Comparison of ENCODE assay signal across 11 cellular contexts in genomic region chr10:13708256-13708990, GRCh38.
DNase-seq lines count a peak whose midpoint lies in the region; ATAC-seq, FAIRE-seq and TF ChIP-seq lines count a peak whose summit lies in the region.
"Had no signal": no experiment of that assay in that cellular context is flagged by ENCODE, and none has a peak within 500 bp of the region (broad histone marks: within the 10 kb centered on the region; RNA-seq: fewer than 3 reads in every experiment).

No MANE protein-coding gene starts in this region.

- POLR2A ChIA-PET in PC-9 (lab: Charles Lee; ENCODE audit: unreplicated experiment) = interaction anchor here (0.7 to 0.9 kb wide), 2 partner anchors 9 to 482 kb away, joined by 7 to 21 read pairs; no protein-coding TSS in a partner anchor

- intact Hi-C loops in PC-9 (cut with micrococcal nuclease; ENCODE audit: unreplicated experiment) (loop anchor here (1.0 to 10.0 kb wide), 5 partner anchors 10 to 94 kb away; no protein-coding TSS in a partner anchor), prostate gland (cut with DNase I) (no loop called here)

- CTCF ChIA-PET in PC-9 (lab: Charles Lee) = no interaction called here

- DNase-seq in EL (peak; percentile 76), PC-9 (peak; percentile 91 to 93), fibroblast of mammary gland (ENCODE audit: low read depth) (no peak), prostate gland (ENCODE audit: low spot score) (peak; percentile 77), NCI-H2107 treated with DMSO at 0.1 percent for 48 hours (lab: John Stamatoyannopoulos, UW; ENCODE audit: unreplicated experiment) (no peak), GM12891 (ENCODE audit: insufficient read length, low spot score) (no peak), NCI-H446 (lab: John Stamatoyannopoulos, UW) (no peak)
- DNase-seq: activated effector memory CD4-positive, alpha-beta T cell treated with anti-CD3 and anti-CD28 coated beads, Interleukin-2, amount 50 U/mL, for 16 hours; NCI-H1436 treated with DMSO at 0.1 percent for 48 hours; stimulated activated CD4-positive, alpha-beta T cell treated with anti-CD3 and anti-CD28 coated beads, Interleukin-12 subunit alpha, Interleukin-12 subunit beta, amount 100 ng/mL, for 4 hours had no signal

- BruUV-seq in PC-9 (replicated peaks; lab: Mats Ljungman, UMichigan) = no TSS peak

- FAIRE-seq in GM12891 (lab: Jason Lieb, UNC) = no peak

- TF ChIP-seq CTCF in PC-9 (conservative IDR thresholded peaks at IDR 0.05) (no peak), fibroblast of mammary gland (conservative IDR thresholded peaks at IDR 0.05; ENCODE audit: control insufficient read depth, insufficient read depth, low read depth, low read length) (no peak), prostate gland (IDR thresholded peaks at IDR 0.05) (no peak)

- H4K20me1 ChIP-seq in PC-9 (ENCODE audit: insufficient read depth) = no peaks in the 10 kb centered on the region

- peak overlapping the region; percentile 95 for H3K4me2 ChIP-seq in PC-9

- H3K36me3 ChIP-seq in PC-9 (ENCODE audit: low read depth) = no peaks in the 10 kb centered on the region
- no peaks in the 10 kb centered on the region for H3K36me3 ChIP-seq in prostate gland

- no peaks in the 10 kb centered on the region for H3K27me3 ChIP-seq in PC-9 (ENCODE audit: insufficient read depth, low read depth)
- no peaks in the 10 kb centered on the region for H3K27me3 ChIP-seq in prostate gland (replicated peaks; ENCODE audit: insufficient read depth)

- H3K9me2 ChIP-seq in PC-9 (ENCODE audit: insufficient read depth) = no peaks in the 10 kb centered on the region

- peak overlapping the region; percentile 59; the same call in 1 of the 2 replicates for H3K4me3 ChIP-seq in PC-9
- peak overlapping the region; percentile 96 for H3K4me3 ChIP-seq in fibroblast of mammary gland (ENCODE audit: control insufficient read depth, low read depth, low read length)
- peak overlapping the region; percentile 43 to 52 for H3K4me3 ChIP-seq in prostate gland

- 21% methylated on average over 8 of the region's 8 CpGs for WGBS in prostate gland

- H3K27ac ChIP-seq in PC-9 = peak overlapping the region; percentile 67
- peak overlapping the region; percentile 53 to 70 for H3K27ac ChIP-seq in prostate gland

- H3K79me2 ChIP-seq in PC-9 (ENCODE audit: low read depth) = no peaks in the 10 kb centered on the region; the same call in 1 of the 2 replicates

- no peak for ATAC-seq in HG03095 (IDR thresholded peaks at IDR 0.05; ENCODE audit: unreplicated experiment)

- peaks cover 49% of the 10 kb centered on the region for H3K4me1 ChIP-seq in PC-9 (replicated peaks; ENCODE audit: insufficient read depth)
- H3K4me1 ChIP-seq in prostate gland (replicated peaks) = peaks cover 5% of the 10 kb centered on the region

- H2AFZ ChIP-seq in PC-9 = peak overlapping the region; percentile 78; the same call in 1 of the 2 replicates

- TF ChIP-seq POLR2A in prostate gland (IDR thresholded peaks at IDR 0.05) (no peak), GM12891 (IDR thresholded peaks at IDR 0.05; ENCODE audit: low read depth, low read length) (no peak; the same call in 1 of the 2 replicates)

- H3F3A ChIP-seq in PC-9 (ENCODE audit: insufficient read depth, low read depth) = peaks cover 18% of the 10 kb centered on the region

- no peaks in the 10 kb centered on the region for H3K9me3 ChIP-seq in PC-9 (ENCODE audit: insufficient read depth, low read depth)
- no peaks in the 10 kb centered on the region for H3K9me3 ChIP-seq in prostate gland

TF ChIP-seq in GM12891, 5 proteins besides CTCF, POLR2A, EP300 and RAD21:
- TF ChIP-seq POU2F2 (IDR thresholded peaks at IDR 0.05; ENCODE audit: low read depth, low read length) (no peak), TAF1 (IDR thresholded peaks at IDR 0.05; ENCODE audit: low read depth, low read length) (no peak), POLR2AphosphoS5 (IDR thresholded peaks at IDR 0.05; ENCODE audit: low read depth, low read length) (no peak), SPI1 (IDR thresholded peaks at IDR 0.05; ENCODE audit: low read depth, low read length) (no peak), PAX5 (IDR thresholded peaks at IDR 0.05; ENCODE audit: insufficient read depth, low read length, severe bottlenecking) (no peak)
TF ChIP-seq in GM12891: peak in this region for 0.

Comparison
In these comparisons a context has a peak if more than half of its experiments do, and no peak if none do; other contexts are left out.
1. DNase-seq: peak in EL (single experiment), PC-9 (2 of 2) and prostate gland (single experiment); none in fibroblast of mammary gland (single experiment), NCI-H2107 treated with DMSO at 0.1 percent for 48 hours (single experiment), GM12891 (single experiment) and NCI-H446 (0 of 2).
2. Peak in every context shown above with its lines, with median percentiles within 50 percentile points of each other: H3K4me3 ChIP-seq.